8 cellular contexts compared by ENCODE assay signal in the genomic region with DNA sequence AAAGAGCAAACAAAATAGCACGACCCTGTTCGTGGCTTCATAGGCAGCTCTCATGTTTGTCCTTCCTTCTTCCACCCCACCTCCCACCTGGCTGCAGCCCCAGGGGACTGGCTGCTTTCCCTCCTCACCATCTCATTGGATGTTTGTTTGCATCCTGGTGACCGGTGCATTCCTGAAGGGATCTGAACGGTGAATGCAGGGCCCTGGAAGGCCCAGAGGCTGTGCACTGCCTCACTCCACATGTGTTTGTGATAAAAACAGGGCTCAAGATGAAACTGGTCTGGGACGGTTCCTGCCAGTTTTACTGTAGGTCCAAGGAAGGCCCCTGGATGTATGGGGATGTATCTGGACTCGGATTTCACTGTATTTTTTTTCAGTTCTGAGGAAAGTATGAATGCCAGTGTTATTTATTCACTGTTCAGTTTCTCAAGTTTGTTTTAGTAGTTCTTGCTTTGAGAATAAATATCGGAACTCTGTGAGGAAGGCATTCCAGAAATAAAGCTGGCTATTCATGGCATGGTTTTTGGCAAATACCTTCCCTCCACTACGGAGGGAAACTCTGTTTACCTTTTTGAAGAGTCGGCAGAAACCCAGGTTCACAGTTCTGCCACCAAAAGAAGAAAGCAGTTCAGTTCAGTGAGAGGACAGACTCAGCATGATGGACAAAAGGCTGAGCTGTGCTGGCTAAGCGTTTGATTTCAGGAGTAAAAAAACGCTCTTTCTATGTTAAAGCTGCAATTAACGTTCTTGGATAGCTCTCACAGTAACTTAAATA. TPM values are rescaled to one million over a fixed set of nuclear protein-coding genes. Genes with fewer than 3 reads are reported as not detected.
DNase-seq lines count a peak whose midpoint lies in the region; ATAC-seq and TF ChIP-seq lines count a peak whose summit lies in the region.

No MANE protein-coding gene starts in this region.

- H3K27me3 ChIP-seq in colonic mucosa (no peaks in the 10 kb centered on the region), right lobe of liver (no peaks in the 10 kb centered on the region)

- H3K9me3 Mint-ChIP-seq in activated T-cell treated with anti-CD3 and anti-CD28 coated beads, Interleukin-2, amount 50 U/mL, for 24 hours = no peaks in the 10 kb centered on the region

- no peaks in the 10 kb centered on the region for H3K36me3 ChIP-seq in colonic mucosa
- H3K36me3 ChIP-seq in right lobe of liver = no peaks in the 10 kb centered on the region

- H3K27me3 Mint-ChIP-seq in activated T-cell treated with anti-CD3 and anti-CD28 coated beads, Interleukin-2, amount 50 U/mL, for 24 hours = no peaks in the 10 kb centered on the region

- no peaks in the 10 kb centered on the region for H3K36me3 Mint-ChIP-seq in activated T-cell treated with anti-CD3 and anti-CD28 coated beads, Interleukin-2, amount 50 U/mL, for 24 hours (ENCODE audit: low read depth)

- peaks cover 14% of the 10 kb centered on the region for H3K4me1 Mint-ChIP-seq in activated T-cell treated with anti-CD3 and anti-CD28 coated beads, Interleukin-2, amount 50 U/mL, for 24 hours (ENCODE audit: low read depth)

- no peak overlapping the region for H3K27ac Mint-ChIP-seq in activated T-cell treated with anti-CD3 and anti-CD28 coated beads, Interleukin-2, amount 50 U/mL, for 24 hours

- 54% methylated on average over 11 of the region's 12 CpGs for WGBS in right lobe of liver (ENCODE audit: insufficient coverage, low coverage, low lambda C conversion rate, missing lambda C conversion rate)

- H3K27ac ChIP-seq in colonic mucosa (peak overlapping the region; percentile 19), right lobe of liver (peak overlapping the region in 2 of 3 donors; percentile 5 to 33)

- no peaks in the 10 kb centered on the region for H3K9me3 ChIP-seq in colonic mucosa
- H3K9me3 ChIP-seq in right lobe of liver = no peaks in the 10 kb centered on the region

- DNase-seq in Right ventricle myocardium inferior (ENCODE audit: missing footprints) (no peak), cardiac septum (ENCODE audit: low spot score) (no peak), colonic mucosa (no peak), right lobe of liver (no peak), UCSD-AML1 (lab: John Stamatoyannopoulos, UW; ENCODE audit: unreplicated experiment) (no peak)
- DNase-seq in activated effector memory CD4-positive, alpha-beta T cell treated with anti-CD3 and anti-CD28 coated beads, Interleukin-2, amount 50 U/mL, for 16 hours = no peak
- no peak for DNase-seq in activated T-cell treated with anti-CD3 and anti-CD28 coated beads, Interleukin-2, amount 50 U/mL, for 24 hours

- H3K4me3 ChIP-seq in colonic mucosa (no peak overlapping the region), right lobe of liver (no peak overlapping the region)

- ATAC-seq in Right ventricle myocardium inferior (peak; percentile 51), right lobe of liver (peak; percentile 44 to 71 (median 68)), GM18861 (IDR thresholded peaks at IDR 0.05; ENCODE audit: unreplicated experiment) (no peak)

- H3K4me1 ChIP-seq in colonic mucosa (no peaks in the 10 kb centered on the region), right lobe of liver (peaks cover 0 to 10% (median 0%) of the 10 kb centered on the region in 4 donors)

- TF ChIP-seq CTCF in colonic mucosa (IDR thresholded peaks at IDR 0.05) (no peak), right lobe of liver (IDR thresholded peaks at IDR 0.05) (no peak)

- intact Hi-C loops in Right ventricle myocardium inferior (cut with DNase I) = no loop called here
- intact Hi-C loops in cardiac septum (cut with DNase I) = no loop called here
- intact Hi-C loops in colonic mucosa (cut with DNase I) = no loop called here
- intact Hi-C loops in right lobe of liver (cut with DNase I) = no loop called here

- TF ChIP-seq POLR2A in right lobe of liver (IDR thresholded peaks at IDR 0.05) = no peak

- H3K9ac ChIP-seq in colonic mucosa (ENCODE audit: low read depth in 2 of 2, low read length in 2 of 2) = no peak overlapping the region

- H3K4me3 Mint-ChIP-seq in activated T-cell treated with anti-CD3 and anti-CD28 coated beads, Interleukin-2, amount 50 U/mL, for 24 hours = no peak overlapping the region

RNA-seq across cellular contexts. Expression of a gene that starts 42.6 kb away (rescaled TPM):
- total RNA-seq in Right ventricle myocardium inferior (57.0 TPM), cardiac septum (106 TPM), colonic mucosa (100 to 1,000 TPM; 117 to 164 TPM), right lobe of liver (100 to 1,000 TPM in 2 of 6 experiments, 10 to 100 TPM in 4; 90.5 to 125 (median 99.3) TPM)
